Comparison of ENCODE assay signal across 11 cellular contexts in the genomic region with DNA sequence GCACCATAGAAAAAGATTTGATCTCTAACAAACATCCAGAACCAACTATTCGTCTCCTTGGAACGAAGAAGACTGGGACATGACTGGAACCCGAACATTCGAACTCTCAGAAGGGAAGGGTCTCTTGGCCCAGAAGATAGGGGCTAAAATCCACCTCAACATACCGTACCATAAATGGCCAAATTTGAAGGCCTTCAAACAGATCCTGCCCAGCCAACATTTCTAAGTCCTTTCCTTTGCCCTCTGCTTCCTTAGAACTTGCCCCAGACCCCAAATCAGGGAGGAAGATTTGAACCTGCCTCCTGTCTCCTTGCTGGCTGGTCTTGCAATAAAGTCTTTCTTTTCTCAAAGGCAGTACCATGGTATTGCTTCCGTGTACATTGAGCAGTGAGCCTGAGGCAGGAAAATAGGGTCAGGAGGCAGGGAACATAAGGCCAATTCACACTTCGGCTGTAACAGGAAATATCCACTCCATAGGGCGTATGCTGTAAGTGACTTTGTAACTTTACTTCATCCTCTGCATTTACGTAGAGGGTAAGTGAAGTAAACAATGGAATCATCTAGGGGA. TPM values are rescaled to one million over a fixed set of nuclear protein-coding genes. Genes with fewer than 3 reads are reported as not detected.
DNase-seq lines count a peak whose midpoint lies in the region; ATAC-seq and TF ChIP-seq lines count a peak whose summit lies in the region.
"Had no signal": no experiment of that assay in that cellular context is flagged by ENCODE, and none has a peak within 500 bp of the region (broad histone marks: within the 10 kb centered on the region; RNA-seq: fewer than 3 reads in every experiment).

No MANE protein-coding gene starts in this region.

- no peak overlapping the region for H2BK15ac ChIP-seq in H9 (ENCODE audit: low read depth, low read length)

- in situ Hi-C loops in SK-MEL-5 (cut with HindIII; ENCODE audit: low pct_unique_long_range_greater_than_20kb, low sequenced_read_pairs) = no loop called here

- no peak overlapping the region for H4K8ac ChIP-seq in H9 (replicated peaks; ENCODE audit: insufficient read length, low read depth, low read length)

- peaks cover 62% of the 10 kb centered on the region for H3K27me3 Mint-ChIP-seq in H9 (ENCODE audit: low read depth)

- H3K27me3 ChIP-seq in H9 (ENCODE audit: insufficient read depth, low read length) (peaks cover 13% of the 10 kb centered on the region; the same call in 1 of the 2 replicates), gastroesophageal sphincter (no peaks in the 10 kb centered on the region), sigmoid colon (no peaks in the 10 kb centered on the region)

- H3K14ac ChIP-seq in H9 (ENCODE audit: insufficient read depth, low read length) = no peak overlapping the region

- no peak overlapping the region for H2AFZ ChIP-seq in H9 (ENCODE audit: low read length)

- no peak overlapping the region for H2BK12ac ChIP-seq in H9 (ENCODE audit: insufficient read length, low read depth, low read length)

- DNase-seq in H9 (no peak), SK-MEL-5 (ENCODE audit: low read depth, low spot score) (peak; percentile 94), sigmoid colon (no peak), UCSD-AML1 (lab: John Stamatoyannopoulos, UW; ENCODE audit: unreplicated experiment) (no peak), Kasumi-1 (lab: John Stamatoyannopoulos, UW) (no peak), erythroblast (lab: John Stamatoyannopoulos, UW) (no peak)
- DNase-seq: amniotic stem cell, DMS79 treated with DMSO at 0.1 percent for 48 hours, GOT3 had no signal

- no peak overlapping the region for H3K23ac ChIP-seq in H9 (ENCODE audit: insufficient read length, low read depth, low read length)

- no peak overlapping the region for H4K5ac ChIP-seq in H9 (ENCODE audit: insufficient read length, low read depth, low read length)

- H4K91ac ChIP-seq in H9 (ENCODE audit: insufficient read length, low read depth, low read length) = no peak overlapping the region

- H3K4me3 ChIP-seq in gastroesophageal sphincter (no peak overlapping the region), sigmoid colon (no peak overlapping the region)

- H3K4me3 Mint-ChIP-seq in H9 = peak overlapping the region in 1 of 2 experiments; percentile 55; a peak in 3 of 5 replicates

- WGBS in H9 (ENCODE audit: extremely low coverage, insufficient read length, low lambda C conversion rate) = no CpG with 5 or more reads among the region's 9 CpGs
- 73 to 88% methylated on average over 7 to 8 of the region's 9 CpGs for WGBS in gastroesophageal sphincter (ENCODE audit: low coverage in 1 of 2), 2 donors
- WGBS in sigmoid colon, 2 donors = 55 to 77% methylated on average over 9 of the region's 9 CpGs

- no peak for TF ChIP-seq POLR2A in gastroesophageal sphincter (IDR thresholded peaks at IDR 0.05)
- no peak for TF ChIP-seq POLR2A in sigmoid colon (IDR thresholded peaks at IDR 0.05)
- no peak for TF ChIP-seq POLR2A in erythroblast (IDR thresholded peaks at IDR 0.05; ENCODE audit: low read length)

- intact Hi-C loops in sigmoid colon (cut with DNase I) = loop anchor here (2.0 to 10.0 kb wide), 2 partner anchors 71 to 381 kb away; a partner anchor contains a TSS

- H3K79me2 ChIP-seq in H9 (ENCODE audit: insufficient read depth, low read length) = no peaks in the 10 kb centered on the region

- no peak for TF ChIP-seq EP300 in gastroesophageal sphincter (IDR thresholded peaks at IDR 0.05)
- TF ChIP-seq EP300 in sigmoid colon (IDR thresholded peaks at IDR 0.05) = no peak

- H3K56ac ChIP-seq in H9 (ENCODE audit: insufficient read length, low read depth, low read length) = no peak overlapping the region

- no peak overlapping the region for H2BK20ac ChIP-seq in H9 (ENCODE audit: low read depth, low read length, poor library complexity, severe bottlenecking)

- no peak overlapping the region for H3K18ac ChIP-seq in H9 (ENCODE audit: insufficient read length, low read depth, low read length)

- H3K9me3 ChIP-seq in H9 (ENCODE audit: control insufficient read depth, low read depth, low read length) (no peaks in the 10 kb centered on the region), gastroesophageal sphincter (no peaks in the 10 kb centered on the region), sigmoid colon (no peaks in the 10 kb centered on the region)

- H3K9me3 Mint-ChIP-seq in H9 = no peaks in the 10 kb centered on the region

- no peak overlapping the region for H3T11ph ChIP-seq in H9 (ENCODE audit: low read length)

- no peak for ATAC-seq in gastroesophageal sphincter
- ATAC-seq: esophagus mucosa had no signal

- no peak for TF ChIP-seq CTCF in H9 (conservative IDR thresholded peaks at IDR 0.05)
- no peak for TF ChIP-seq CTCF in gastroesophageal sphincter (IDR thresholded peaks at IDR 0.05)
- TF ChIP-seq CTCF in sigmoid colon (IDR thresholded peaks at IDR 0.05) = no peak

- no peak overlapping the region for H2BK5ac ChIP-seq in H9 (ENCODE audit: insufficient read length, low read length)

- H3K79me1 ChIP-seq in H9 (ENCODE audit: insufficient read depth, low read depth, low read length, poor library complexity, severe bottlenecking) = no peaks in the 10 kb centered on the region

- H3K27ac ChIP-seq in H9 (ENCODE audit: insufficient read length, low read depth, low read length) = no peak overlapping the region
- peak overlapping the region in 3 of 4 donors; percentile 97 to 99 (median 98) for H3K27ac ChIP-seq in gastroesophageal sphincter
- peak overlapping the region; percentile 92 to 100 (median 97) for H3K27ac ChIP-seq in sigmoid colon

- no peak overlapping the region for H2BK120ac ChIP-seq in H9 (ENCODE audit: low read depth, low read length, poor library complexity, severe bottlenecking)

- H3K4me1 ChIP-seq in H9 (ENCODE audit: insufficient read depth, low read length) (peaks cover 5% of the 10 kb centered on the region; the same call in 1 of the 2 replicates), gastroesophageal sphincter (peaks cover 0 to 38% (median 11%) of the 10 kb centered on the region in 3 donors), sigmoid colon (peaks cover 0 to 39% (median 28%) of the 10 kb centered on the region in 4 donors)

- no peak overlapping the region for H3K4ac ChIP-seq in H9 (ENCODE audit: low read depth, low read length)

- no peak overlapping the region for H3K9ac ChIP-seq in H9 (ENCODE audit: extremely low read depth, insufficient read length, low read length)

- peak overlapping the region; percentile 12 for H3K4me2 ChIP-seq in H9 (ENCODE audit: insufficient read depth, insufficient read length, low read length)

- H2AK5ac ChIP-seq in H9 (ENCODE audit: insufficient read length, low read length) = no peak overlapping the region

- peaks cover 6% of the 10 kb centered on the region for H3K23me2 ChIP-seq in H9 (ENCODE audit: insufficient read length, low read depth, low read length, poor library complexity, severe bottlenecking)

- no peak overlapping the region for H3K27ac Mint-ChIP-seq in H9

- H3K4me1 Mint-ChIP-seq in H9 = peaks cover 44 to 57% of the 10 kb centered on the region in 2 experiments

- no peaks in the 10 kb centered on the region; a peak in 1 of 7 replicates for H3K36me3 Mint-ChIP-seq in H9 (ENCODE audit: insufficient read depth in 1 of 3, low read depth in 3 of 3)

- no peaks in the 10 kb centered on the region for H4K20me1 ChIP-seq in H9 (ENCODE audit: control insufficient read depth, insufficient read depth, insufficient read length)

- no peaks in the 10 kb centered on the region for H3K36me3 ChIP-seq in gastroesophageal sphincter
- no peaks in the 10 kb centered on the region for H3K36me3 ChIP-seq in sigmoid colon

RNA-seq across cellular contexts. Expression of a gene that starts 1.8 kb away (rescaled TPM):
- total RNA-seq in H9 (2021) (3.0 and 3.1 TPM in 2 replicates), gastroesophageal sphincter (100 to 1,000 TPM in 3 of 4 donors, 10 to 100 TPM in 1; 78.3 to 182 (median 152) TPM), sigmoid colon (100 to 1,000 TPM in 1 of 4 donors, 10 to 100 TPM in 3; 46.7 to 116 (median 75.9) TPM)
- total RNA-seq in SK-MEL-5 (2014; rRNA removed; shearing (Covaris generic)) = 53.5 and 59.0 TPM in 2 replicates
- polyA plus RNA-seq in SK-MEL-5 (2015; cell fraction: cytosol; rRNA removed) = 102 and 111 TPM in 2 replicates
- polyA plus RNA-seq in SK-MEL-5 (2015; cell fraction: nucleus; rRNA removed) = 68.5 and 75.2 TPM in 2 replicates
- polyA plus RNA-seq in sigmoid colon = 10 to 100 TPM in 1 of 3 donors, 1 to 10 TPM in 2; 9.0 to 22.2 (median 9.1) TPM

Comparison
In these comparisons a context has a peak if more than half of its experiments do, and no peak if none do; other contexts are left out.
1. RNA of a gene that starts 1.8 kb away (total RNA-seq): 78.3 to 182 TPM in gastroesophageal sphincter, 46.7 to 116 TPM in sigmoid colon and 53.5 to 59.0 TPM in SK-MEL-5; 3.0 to 3.1 TPM in H9; every median in the first group is over 10 times any median in the second.